11 cellular contexts compared by ENCODE assay signal in genomic region chr22:41848468-41848867, GRCh38. TPM values are rescaled to one million over a fixed set of nuclear protein-coding genes. Genes with fewer than 3 reads are reported as not detected.
DNase-seq lines count a peak whose midpoint lies in the region; ATAC-seq, FAIRE-seq and TF ChIP-seq lines count a peak whose summit lies in the region.
"Had no signal": no experiment of that assay in that cellular context is flagged by ENCODE, and none has a peak within 500 bp of the region (broad histone marks: within the 10 kb centered on the region; RNA-seq: fewer than 3 reads in every experiment).

No MANE protein-coding gene starts in this region.

- no peaks in the 10 kb centered on the region for H3K9me2 ChIP-seq in OCI-LY7 (ENCODE audit: insufficient read depth, low read length)

- peaks cover 100% of the 10 kb centered on the region for H3K79me2 ChIP-seq in OCI-LY7 (ENCODE audit: insufficient read depth, low read depth, low read length)

- no peak for FAIRE-seq in urothelium cell line (lab: Jason Lieb, UNC)

- no peaks in the 10 kb centered on the region for H3K9me3 ChIP-seq in OCI-LY7 (ENCODE audit: low read length)

- TF ChIP-seq CTCF in OCI-LY7 (conservative IDR thresholded peaks at IDR 0.05; ENCODE audit: low read length) (no peak), omental fat pad (IDR thresholded peaks at IDR 0.05) (no peak)

- POLR2A ChIA-PET in OCI-LY7 (lab: Charles Lee), result no interaction called here

- H3K36me3 ChIP-seq in OCI-LY7 (ENCODE audit: insufficient read depth, low read length), result peaks cover 87% of the 10 kb centered on the region

- H2AFZ ChIP-seq in OCI-LY7 (ENCODE audit: low read length), result no peak overlapping the region

- DNase-seq in GM03348 (ENCODE audit: low spot score), result peak; percentile 33
- DNase-seq in OCI-LY7 (ENCODE audit: low spot score), result no peak
- no peak for DNase-seq in omental fat pad (ENCODE audit: low spot score)
- no peak for DNase-seq in urothelium cell line (ENCODE audit: low spot score)
- no peak for DNase-seq in NCI-H510A (lab: John Stamatoyannopoulos, UW)
- DNase-seq in KG1 (lab: John Stamatoyannopoulos, UW), result no peak
- no peak for DNase-seq in stimulated activated CD4-positive, alpha-beta T cell treated with anti-CD3 and anti-CD28 coated beads, Interleukin-1b, Interleukin-23, amount 100 ng/mL, for 48 hours
- DNase-seq: activated gamma-delta T cell, DMS153, NCI-H2171 had no signal

- H3K4me3 ChIP-seq in OCI-LY7 (ENCODE audit: low read depth, low read length, poor library complexity, severe bottlenecking), result no peak overlapping the region

- CTCF ChIA-PET in OCI-LY7 (lab: Charles Lee; ENCODE audit: unreplicated experiment), result no interaction called here

- H3K27ac ChIP-seq in OCI-LY7 (ENCODE audit: low read depth, low read length, poor library complexity, severe bottlenecking), result no peak overlapping the region

- intact Hi-C loops in OCI-LY7 (cut with micrococcal nuclease; ENCODE audit: unreplicated experiment), result no loop called here

- peaks cover 50% of the 10 kb centered on the region for H3K4me1 ChIP-seq in OCI-LY7 (ENCODE audit: insufficient read depth, low read length, poor library complexity, severe bottlenecking)

- ATAC-seq in esophagus mucosa, result peak; percentile 83
- ATAC-seq in omental fat pad (ENCODE audit: low FRiP score), result peak; percentile 47

- peaks cover 24% of the 10 kb centered on the region for H4K20me1 ChIP-seq in OCI-LY7 (ENCODE audit: insufficient read depth, low read length)

- H3K4me2 ChIP-seq in OCI-LY7 (ENCODE audit: low read length), result peak overlapping the region; percentile 3; the same call in 1 of the 2 replicates

- BruUV-seq in OCI-LY7 (replicated peaks; lab: Mats Ljungman, UMichigan), result no TSS peak

RNA-seq across cellular contexts. Expression of gene SREBF2, which starts 15.6 kb away (rescaled TPM):
- 132 and 167 TPM in 2 replicates for total RNA-seq in OCI-LY7 (2014; rRNA removed; shearing (Covaris generic))
- 312 and 330 TPM in 2 replicates for total RNA-seq in OCI-LY7 (2022)
- total RNA-seq in esophagus mucosa, result 131 TPM
- 10 to 100 TPM; 26.3 to 63.5 (median 33.8) TPM for total RNA-seq in omental fat pad

RNA-seq across cellular contexts. Expression of gene CCDC134, which starts 48.0 kb away (rescaled TPM):
- 21.7 and 23.8 TPM in 2 replicates for total RNA-seq in OCI-LY7 (2014; rRNA removed; shearing (Covaris generic))
- 17.3 and 17.4 TPM in 2 replicates for total RNA-seq in OCI-LY7 (2022)
- 6.9 TPM for total RNA-seq in esophagus mucosa
- 1 to 10 TPM; 1.6 to 3.5 (median 3.4) TPM for total RNA-seq in omental fat pad
